20 cellular contexts compared by ENCODE assay signal in the genomic region with DNA sequence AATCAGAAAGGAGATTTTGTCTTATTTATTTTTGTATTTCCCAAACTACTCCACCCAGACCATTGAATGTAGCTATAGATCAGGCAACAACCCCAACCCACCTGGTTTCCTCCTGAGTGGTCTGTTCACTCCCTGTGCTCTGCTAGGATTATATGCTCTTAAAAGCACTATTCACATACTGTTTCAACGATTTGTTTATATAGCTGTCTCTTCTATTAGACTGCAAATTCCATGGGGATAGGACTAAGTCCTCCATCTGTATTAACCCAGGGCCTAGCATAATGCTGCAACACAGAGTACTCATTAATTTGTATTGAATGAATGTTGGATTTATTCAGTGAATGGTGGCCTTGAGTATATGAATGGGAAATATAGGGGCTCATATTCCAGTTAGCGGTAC.
DNase-seq lines count a peak whose midpoint lies in the region; ATAC-seq, FAIRE-seq and TF ChIP-seq lines count a peak whose summit lies in the region.
"Had no signal": no experiment of that assay in that cellular context is flagged by ENCODE, and none has a peak within 500 bp of the region (broad histone marks: within the 10 kb centered on the region; RNA-seq: fewer than 3 reads in every experiment).

No MANE protein-coding gene starts in this region.

- H2BK120ac ChIP-seq in mesenchymal stem cell (ENCODE audit: low read depth, low read length) = no peak overlapping the region

- no CpG with 5 or more reads among the region's 2 CpGs for WGBS in mesenchymal stem cell
- WGBS in smooth muscle cell (ENCODE audit: low lambda C conversion rate) = 69% methylated on average over 2 of the region's 2 CpGs

- H3K79me2 ChIP-seq in smooth muscle cell (ENCODE audit: low read depth) = no peaks in the 10 kb centered on the region

- H2AK5ac ChIP-seq in mesenchymal stem cell (ENCODE audit: low read length, severe bottlenecking) = peak overlapping the region; percentile 92

- no peak for ATAC-seq in activated T-helper 17 cell treated with anti-CD3 and anti-CD28 coated beads, Interleukin-2, amount 50 U/mL, for 72 hours (replicated peaks)
- ATAC-seq: GM23338, K562 had no signal

- H3K18ac ChIP-seq in mesenchymal stem cell (ENCODE audit: low read depth in 1 of 2, low read length in 2 of 2) = no peak overlapping the region

- H3K79me1 ChIP-seq in mesenchymal stem cell (replicated peaks; ENCODE audit: low read length, poor library complexity, severe bottlenecking) = no peaks in the 10 kb centered on the region

- H3K9ac ChIP-seq in mesenchymal stem cell (ENCODE audit: low read length) = no peak overlapping the region
- H3K9ac ChIP-seq in smooth muscle cell (ENCODE audit: low read depth) = no peak overlapping the region

- H3K27ac Mint-ChIP-seq in activated T-helper 17 cell treated with anti-CD3 and anti-CD28 coated beads, Interleukin-2, amount 50 U/mL, for 72 hours = no peak overlapping the region
- H3K27ac Mint-ChIP-seq: B cell; CD4-positive, alpha-beta T cell; GM23338 had no signal

- H3K23ac ChIP-seq in mesenchymal stem cell (ENCODE audit: low read length in 2 of 2) = no peak overlapping the region

- H2BK12ac ChIP-seq in mesenchymal stem cell (ENCODE audit: low read length in 2 of 2) = no peak overlapping the region

- H3K4me3 Mint-ChIP-seq in activated T-helper 17 cell treated with anti-CD3 and anti-CD28 coated beads, Interleukin-2, amount 50 U/mL, for 72 hours = no peak overlapping the region
- H3K4me3 Mint-ChIP-seq: B cell; CD4-positive, alpha-beta T cell; GM23338 had no signal

- H3K27me3 Mint-ChIP-seq in activated T-helper 17 cell treated with anti-CD3 and anti-CD28 coated beads, Interleukin-2, amount 50 U/mL, for 72 hours = no peaks in the 10 kb centered on the region
- H3K27me3 Mint-ChIP-seq: B cell; CD4-positive, alpha-beta T cell had no signal

- no peak overlapping the region for H4K91ac ChIP-seq in mesenchymal stem cell (ENCODE audit: low read length)

- H3K4me1 Mint-ChIP-seq in activated T-helper 17 cell treated with anti-CD3 and anti-CD28 coated beads, Interleukin-2, amount 50 U/mL, for 72 hours = no peaks in the 10 kb centered on the region
- H3K4me1 Mint-ChIP-seq: B cell had no signal

- H4K8ac ChIP-seq in mesenchymal stem cell (ENCODE audit: low read length) = no peak overlapping the region

- H2AFZ ChIP-seq in mesenchymal stem cell (ENCODE audit: low read depth, low read length) (no peak overlapping the region), smooth muscle cell (ENCODE audit: low read depth) (no peak overlapping the region)
- H2AFZ ChIP-seq: GM23338 had no signal

- H3K27ac ChIP-seq in mesenchymal stem cell (ENCODE audit: low read length, poor library complexity, severe bottlenecking) = no peak overlapping the region
- H3K27ac ChIP-seq in smooth muscle cell (ENCODE audit: low read depth) = peak overlapping the region; percentile 80

- no peaks in the 10 kb centered on the region for H3F3A ChIP-seq in smooth muscle cell (ENCODE audit: low read depth)

- no peak overlapping the region for H2BK15ac ChIP-seq in mesenchymal stem cell (ENCODE audit: low read depth, poor library complexity, severe bottlenecking)

- peak; percentile 66 for FAIRE-seq in G401.6 (lab: Jason Lieb, UNC)
- FAIRE-seq: GM12891, GM18507, K562, RCC 7860 had no signal

- DNase-seq in NCI-H69 (lab: John Stamatoyannopoulos, UW) = peak; percentile 52
- no peak for DNase-seq in mesenchymal stem cell
- no peak for DNase-seq in smooth muscle cell (lab: John Stamatoyannopoulos, UW; ENCODE audit: unreplicated experiment)
- no peak for DNase-seq in stimulated activated CD4-positive, alpha-beta T cell treated with anti-CD3 and anti-CD28 coated beads, Interleukin-12 subunit alpha, Interleukin-12 subunit beta, amount 100 ng/mL, for 4 hours
- no peak for DNase-seq in NK-92 (lab: John Stamatoyannopoulos, UW; ENCODE audit: unreplicated experiment)
- DNase-seq: Calu3; CD4-positive, alpha-beta T cell; DND-41; GF-D8; NCI-H1417 treated with DMSO at 0.1 percent for 48 hours; NCI-H510A; Right ventricle myocardium superior had no signal

- H3K36me3 Mint-ChIP-seq in activated T-helper 17 cell treated with anti-CD3 and anti-CD28 coated beads, Interleukin-2, amount 50 U/mL, for 72 hours (ENCODE audit: low read depth) = no peaks in the 10 kb centered on the region

- H3K36me3 ChIP-seq in mesenchymal stem cell (ENCODE audit: control insufficient read depth in 1 of 2, insufficient read depth in 2 of 2, low read depth in 1 of 2, low read length in 2 of 2) = no peaks in the 10 kb centered on the region
- no peaks in the 10 kb centered on the region for H3K36me3 ChIP-seq in smooth muscle cell (ENCODE audit: low read depth)

- H3K4me3 ChIP-seq in mesenchymal stem cell (ENCODE audit: insufficient read depth in 1 of 2, low read depth in 1 of 2, low read length in 2 of 2) (no peak overlapping the region), smooth muscle cell (no peak overlapping the region)
- H3K4me3 ChIP-seq: GM23338, K562 had no signal

- H3K27me3 ChIP-seq in mesenchymal stem cell (ENCODE audit: control insufficient read depth in 1 of 2, insufficient read depth in 1 of 2, low read length in 2 of 2) (no peaks in the 10 kb centered on the region), smooth muscle cell (ENCODE audit: low read depth) (no peaks in the 10 kb centered on the region)

- H3K9me3 Mint-ChIP-seq in activated T-helper 17 cell treated with anti-CD3 and anti-CD28 coated beads, Interleukin-2, amount 50 U/mL, for 72 hours = no peaks in the 10 kb centered on the region
- H3K9me3 Mint-ChIP-seq: CD4-positive, alpha-beta T cell; GM23338 had no signal

- no peak for TF ChIP-seq CTCF in smooth muscle cell (IDR thresholded peaks at IDR 0.05; ENCODE audit: borderline replicate concordance, insufficient read depth, poor library complexity, severe bottlenecking)

- no peak overlapping the region for H2BK5ac ChIP-seq in mesenchymal stem cell (ENCODE audit: low read depth, low read length, poor library complexity, severe bottlenecking)

- no peak overlapping the region for H3K4ac ChIP-seq in mesenchymal stem cell (ENCODE audit: low read depth in 1 of 2, low read length in 2 of 2)

- H3K4me1 ChIP-seq in mesenchymal stem cell (ENCODE audit: control insufficient read depth, insufficient read depth, low read depth, low read length) = peaks cover 1% of the 10 kb centered on the region
- H3K4me1 ChIP-seq in smooth muscle cell (ENCODE audit: low read depth) = peaks cover 18% of the 10 kb centered on the region

- H3K4me2 ChIP-seq in mesenchymal stem cell (ENCODE audit: low read length, poor library complexity, severe bottlenecking) (no peak overlapping the region), smooth muscle cell (no peak overlapping the region)
- H3K4me2 ChIP-seq: GM23338 had no signal

- H4K20me1 ChIP-seq in smooth muscle cell (ENCODE audit: low read depth) = no peaks in the 10 kb centered on the region

- H3K9me3 ChIP-seq in mesenchymal stem cell (ENCODE audit: control insufficient read depth, low read length) (no peaks in the 10 kb centered on the region), smooth muscle cell (replicated peaks; ENCODE audit: low read depth) (no peaks in the 10 kb centered on the region)

- no peak overlapping the region for H3K14ac ChIP-seq in mesenchymal stem cell (ENCODE audit: low read length in 2 of 2)
